In genomic region chr17:77247048-77247541, GRCh38 we compare ENCODE assay signal across 8 cellular contexts.
A peak's percentile ranks its signal among the peaks of the same experiment; 100 is the strongest.
DNase-seq lines count a peak whose midpoint lies in the region; ATAC-seq and TF ChIP-seq lines count a peak whose summit lies in the region.

No MANE protein-coding gene starts in this region.

- POLR2A ChIA-PET in HCT116 (lab: Charles Lee): interaction anchor here (1.0 kb wide), 1 partner anchor 160 kb away, joined by 4 read pairs; no protein-coding TSS in a partner anchor

- H3K27me3 ChIP-seq in HCT116 (ENCODE audit: insufficient read depth, low read length): no peaks in the 10 kb centered on the region
- H3K27me3 ChIP-seq in ascending aorta: no peaks in the 10 kb centered on the region
- no peaks in the 10 kb centered on the region for H3K27me3 ChIP-seq in rectal smooth muscle tissue (ENCODE audit: control insufficient read depth, insufficient read depth, low read length)
- H3K27me3 ChIP-seq in uterus: no peaks in the 10 kb centered on the region

- H3K9ac ChIP-seq in HCT116 (ENCODE audit: low read length) (peak overlapping the region; percentile 28; the same call in 1 of the 2 replicates), rectal smooth muscle tissue (ENCODE audit: low read length) (no peak overlapping the region)

- ATAC-seq in HCT116: peak; percentile 96

- H3K27ac ChIP-seq in HCT116 (ENCODE audit: low read depth, low read length) (no peak overlapping the region; the same call in 1 of the 2 replicates), ascending aorta (peak overlapping the region in 1 of 2 donors; percentile 36), rectal smooth muscle tissue (ENCODE audit: low read depth, low read length) (no peak overlapping the region), uterus (peak overlapping the region; percentile 21 to 58)

- no TSS peak for BruUV-seq in HCT116 (replicated peaks; lab: Mats Ljungman, UMichigan)

- TF ChIP-seq RAD21 in HCT116 (IDR thresholded peaks at IDR 0.05; ENCODE audit: low read depth): peak; percentile 96

- intact Hi-C loops in HCT116 (cut with micrococcal nuclease): loop anchor here (1.0 to 5.0 kb wide), 4 partner anchors 161 to 375 kb away; no protein-coding TSS in a partner anchor
- intact Hi-C loops in ascending aorta (cut with DNase I): loop anchor here (1.0 to 10.0 kb wide), 3 partner anchors 32 to 382 kb away; partner anchors contain the start of gene MGAT5B
- intact Hi-C loops in uterus (cut with DNase I; ENCODE audit: low total_unique reads): loop anchor here (2.0 to 5.0 kb wide), 2 partner anchors 158 to 380 kb away; partner anchors contain the start of gene MGAT5B

- TF ChIP-seq POLR2A in HCT116 (IDR thresholded peaks at IDR 0.05; ENCODE audit: borderline replicate concordance, extremely low read depth, insufficient read depth, insufficient read length) (no peak), uterus (IDR thresholded peaks at IDR 0.05) (peak in 1 of 2 donors; percentile 4)

- peak overlapping the region; percentile 83 for H3K4me2 ChIP-seq in HCT116 (ENCODE audit: low read length)

- peak overlapping the region; percentile 44 for H2AFZ ChIP-seq in HCT116 (ENCODE audit: low read depth, low read length, poor library complexity, severe bottlenecking)

- DNase-seq in Caki2 (ENCODE audit: low read depth) (peak; percentile 69), HCT116 (ENCODE audit: low read depth, low spot score) (peak; percentile 60), NCI-H1930 (lab: John Stamatoyannopoulos, UW) (peak; percentile 61 to 84), T-helper 22 cell (ENCODE audit: low read depth) (peak; percentile 68), ascending aorta (ENCODE audit: low spot score in 2 of 2) (peak in 1 of 2 donors; percentile 87), hepatic stellate cell (ENCODE audit: low spot score) (peak; percentile 87), uterus (peak; percentile 75 to 83)

- H4K20me1 ChIP-seq in HCT116 (ENCODE audit: insufficient read depth): no peaks in the 10 kb centered on the region

- no peaks in the 10 kb centered on the region for H3K79me2 ChIP-seq in HCT116 (ENCODE audit: insufficient read depth, low read length)

- H3K36me3 ChIP-seq in HCT116 (ENCODE audit: control insufficient read depth in 1 of 2, insufficient read depth in 2 of 2, low read length in 2 of 2) (no peaks in the 10 kb centered on the region), ascending aorta (no peaks in the 10 kb centered on the region), rectal smooth muscle tissue (ENCODE audit: control insufficient read depth, insufficient read depth, low read length) (no peaks in the 10 kb centered on the region), uterus (no peaks in the 10 kb centered on the region)

- H3K4me1 ChIP-seq in HCT116 (ENCODE audit: control insufficient read depth in 1 of 2, insufficient read depth in 2 of 2, low read length in 2 of 2): peaks cover 0 to 16% of the 10 kb centered on the region in 2 experiments; a peak in 1 of 4 replicates
- H3K4me1 ChIP-seq in ascending aorta: peaks cover 5 to 8% of the 10 kb centered on the region in 2 donors
- H3K4me1 ChIP-seq in rectal smooth muscle tissue (ENCODE audit: control insufficient read depth, insufficient read depth, low read length): peaks cover 5% of the 10 kb centered on the region
- peaks cover 0 to 6% of the 10 kb centered on the region in 2 donors for H3K4me1 ChIP-seq in uterus

- TF ChIP-seq CTCF in HCT116 (IDR thresholded peaks at IDR 0.05 in 2 of 3, conservative IDR thresholded peaks at IDR 0.05 in 1 of 3; ENCODE audit: borderline replicate concordance in 1 of 3, insufficient read depth in 1 of 3, low read depth in 2 of 3, low read length in 2 of 3) (peak; percentile 90 to 97 (median 91)), ascending aorta (IDR thresholded peaks at IDR 0.05) (peak; percentile 98 to 100 (median 99)), uterus (IDR thresholded peaks at IDR 0.05) (peak; percentile 99 to 100 (median 99))

- H3K9me3 ChIP-seq in HCT116 (ENCODE audit: control insufficient read depth in 1 of 2, insufficient read depth in 1 of 2, low read depth in 1 of 2, low read length in 2 of 2) (no peaks in the 10 kb centered on the region), ascending aorta (no peaks in the 10 kb centered on the region), uterus (no peaks in the 10 kb centered on the region)

- H3K4me3 ChIP-seq in HCT116 (replicated peaks in 1 of 2; ENCODE audit: low read depth in 1 of 2, low read length in 2 of 2) (peak overlapping the region; percentile 38 to 53), ascending aorta (peak overlapping the region; percentile 62 to 71), rectal smooth muscle tissue (ENCODE audit: low read length) (peak overlapping the region; percentile 65), uterus (peak overlapping the region; percentile 40 to 41)

- CTCF ChIA-PET in HCT116 (lab: Charles Lee): interaction anchor here (0.7 to 1.1 kb wide), 4 partner anchors 9 to 163 kb away, joined by 3 to 8 read pairs (median 3); no protein-coding TSS in a partner anchor

- in situ Hi-C loops in Caki2 (cut with HindIII; ENCODE audit: low pct_unique_long_range_greater_than_20kb, low sequenced_read_pairs): no loop called here

- H3K9me2 ChIP-seq in HCT116 (ENCODE audit: insufficient read depth): no peaks in the 10 kb centered on the region

- RAD21 ChIA-PET in HCT116 (lab: Charles Lee; ENCODE audit: low non-redundant PET in 1 of 2, low total read pairs in 2 of 2, uncharacterized antibody in 2 of 2, unreplicated experiment in 2 of 2): no interaction called here

TF ChIP-seq in HCT116, 20 proteins besides CTCF, POLR2A, EP300 and RAD21:
- TF ChIP-seq YY1 (IDR thresholded peaks at IDR 0.05; ENCODE audit: extremely low read depth, insufficient replicate concordance, low read depth, low read length): peak; percentile 19
- TF ChIP-seq EZH2phosphoT487 (IDR thresholded peaks at IDR 0.05; ENCODE audit: borderline replicate concordance): no peak
- peak; percentile 30; the same call in 1 of the 2 replicates for TF ChIP-seq POLR2AphosphoS5 (IDR thresholded peaks at IDR 0.05; ENCODE audit: low read depth, low read length)
- no peak for TF ChIP-seq ATF3 (IDR thresholded peaks at IDR 0.05)

Comparison
In these comparisons a context has a peak if more than half of its experiments do, and no peak if none do; other contexts are left out.
1. H3K27ac ChIP-seq: peak in uterus (2 of 2); none in HCT116 (single experiment) and rectal smooth muscle tissue (single experiment).
2. Peak in every context shown above with its lines, with median percentiles within 50 percentile points of each other: H3K4me3 ChIP-seq and CTCF ChIP-seq.